Comparison of ENCODE assay signal across 9 cellular contexts in the genomic region with DNA sequence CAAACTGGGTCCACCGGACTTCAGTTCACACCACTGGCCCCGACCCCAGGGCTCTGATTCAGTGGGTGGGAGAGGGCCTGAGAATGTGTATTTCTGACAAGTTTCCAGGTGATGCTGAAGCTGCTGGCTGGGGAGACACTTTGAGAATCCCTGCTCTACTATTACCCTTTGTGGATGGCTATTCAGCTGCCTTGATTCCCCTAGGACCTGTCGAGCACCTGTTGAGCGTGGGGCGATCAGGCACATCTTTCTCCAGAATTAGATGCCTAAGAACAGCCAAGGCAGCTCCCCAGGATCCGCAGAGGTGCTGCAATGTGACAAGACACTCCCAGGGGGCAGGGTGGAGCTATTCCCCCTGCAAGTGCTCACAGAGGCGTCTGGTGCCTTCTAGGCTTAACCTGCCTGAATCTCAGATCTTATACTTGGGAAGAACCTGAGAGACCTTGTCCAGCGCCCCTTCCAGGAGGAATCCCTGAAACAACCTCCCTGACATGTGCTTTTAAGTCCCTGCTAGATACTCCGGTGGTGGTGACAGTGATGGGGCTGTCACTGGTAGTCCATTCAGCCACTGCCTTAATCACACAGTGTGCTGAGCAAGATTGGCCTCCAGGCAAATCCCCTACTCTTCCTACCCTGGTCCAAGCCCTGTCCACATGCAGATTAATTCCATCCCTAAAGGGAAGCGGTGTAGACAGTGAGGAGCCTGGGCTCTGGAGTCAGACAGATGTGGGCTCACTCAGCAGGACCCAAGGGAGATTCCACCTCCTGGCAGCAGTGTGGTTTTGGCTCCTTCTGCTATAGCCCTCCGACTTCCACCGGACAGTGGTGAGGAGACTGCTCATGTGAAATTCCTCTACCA. TPM values are rescaled to one million over a fixed set of nuclear protein-coding genes. Genes with fewer than 3 reads are reported as not detected.
DNase-seq lines count a peak whose midpoint lies in the region; ATAC-seq and TF ChIP-seq lines count a peak whose summit lies in the region.
"Had no signal": no experiment of that assay in that cellular context is flagged by ENCODE, and none has a peak within 500 bp of the region (broad histone marks: within the 10 kb centered on the region; RNA-seq: fewer than 3 reads in every experiment).

No MANE protein-coding gene starts in this region.

- H3K4me1 Mint-ChIP-seq in stimulated activated naive CD8-positive, alpha-beta T cell treated with anti-CD3 and anti-CD28 coated beads, Interleukin-15, amount 100 ng/mL, for 72 hours = peaks cover 19% of the 10 kb centered on the region

- H3K4me3 Mint-ChIP-seq in stimulated activated naive CD8-positive, alpha-beta T cell treated with anti-CD3 and anti-CD28 coated beads, Interleukin-15, amount 100 ng/mL, for 72 hours = no peak overlapping the region
- H3K4me3 Mint-ChIP-seq: activated naive CD8-positive, alpha-beta T cell had no signal

- no peak for ATAC-seq in stimulated activated naive CD8-positive, alpha-beta T cell treated with anti-CD3 and anti-CD28 coated beads, Interleukin-15, Interleukin-2, amounts not matched to agents 100 U/mL and 50 U/mL, for 24 hours
- no peak for ATAC-seq in stimulated activated naive CD8-positive, alpha-beta T cell treated with anti-CD3 and anti-CD28 coated beads, Interleukin-15, amount 100 ng/mL, for 72 hours
- ATAC-seq in HG02623 (IDR thresholded peaks at IDR 0.05; ENCODE audit: unreplicated experiment) = no peak
- no peak for ATAC-seq in activated naive CD4-positive, alpha-beta T cell treated with anti-CD3 and anti-CD28 coated beads, Interleukin-2, amount 50 U/mL, for 72 hours

- no peaks in the 10 kb centered on the region for H3K27me3 Mint-ChIP-seq in stimulated activated naive CD8-positive, alpha-beta T cell treated with anti-CD3 and anti-CD28 coated beads, Interleukin-15, amount 100 ng/mL, for 72 hours
- H3K27me3 Mint-ChIP-seq: activated naive CD8-positive, alpha-beta T cell had no signal

- H3K36me3 Mint-ChIP-seq in activated naive CD4-positive, alpha-beta T cell treated with anti-CD3 and anti-CD28 coated beads, Interleukin-2, amount 50 U/mL, for 72 hours = no peaks in the 10 kb centered on the region
- H3K36me3 Mint-ChIP-seq: activated naive CD8-positive, alpha-beta T cell had no signal

- DNase-seq in stimulated activated naive CD8-positive, alpha-beta T cell treated with anti-CD3 and anti-CD28 coated beads, Interleukin-15, Interleukin-2, amounts not matched to agents 100 U/mL and 50 U/mL, for 24 hours = peak; percentile 20
- DNase-seq in stimulated activated naive CD8-positive, alpha-beta T cell treated with anti-CD3 and anti-CD28 coated beads, Interleukin-15, amount 100 ng/mL, for 72 hours = no peak
- DNase-seq in NCI-H524 (lab: John Stamatoyannopoulos, UW) = peak; percentile 77 to 78
- DNase-seq in erythroblast (lab: John Stamatoyannopoulos, UW) = peak; percentile 22 to 35
- no peak for DNase-seq in epidermal melanocyte (ENCODE audit: insufficient read length, low spot score)
- no peak for DNase-seq in stimulated activated CD4-positive, alpha-beta T cell treated with anti-CD3 and anti-CD28 coated beads, Interleukin-2, amount 100 ng/mL, for 48 hours
- DNase-seq in activated naive CD4-positive, alpha-beta T cell treated with anti-CD3 and anti-CD28 coated beads, Interleukin-2, amount 50 U/mL, for 72 hours (ENCODE audit: low spot score in 2 of 2) = no peak

- no peak for TF ChIP-seq POLR2A in erythroblast (IDR thresholded peaks at IDR 0.05; ENCODE audit: low read length)

- H3K9me3 Mint-ChIP-seq in stimulated activated naive CD8-positive, alpha-beta T cell treated with anti-CD3 and anti-CD28 coated beads, Interleukin-15, amount 100 ng/mL, for 72 hours = no peaks in the 10 kb centered on the region
- no peaks in the 10 kb centered on the region for H3K9me3 Mint-ChIP-seq in activated naive CD4-positive, alpha-beta T cell treated with anti-CD3 and anti-CD28 coated beads, Interleukin-2, amount 50 U/mL, for 72 hours

- H3K27ac Mint-ChIP-seq in stimulated activated naive CD8-positive, alpha-beta T cell treated with anti-CD3 and anti-CD28 coated beads, Interleukin-15, amount 100 ng/mL, for 72 hours = no peak overlapping the region
- H3K27ac Mint-ChIP-seq in activated naive CD4-positive, alpha-beta T cell treated with anti-CD3 and anti-CD28 coated beads, Interleukin-2, amount 50 U/mL, for 72 hours = no peak overlapping the region
- H3K27ac Mint-ChIP-seq: activated naive CD8-positive, alpha-beta T cell had no signal

RNA-seq across cellular contexts. Expression of a gene that starts 43.4 kb away (rescaled TPM):
- 1 to 10 TPM in 1 of 2 donors, under 1 TPM in 1; 0.16 to 2.7 TPM for total RNA-seq in activated naive CD4-positive, alpha-beta T cell treated with anti-CD3 and anti-CD28 coated beads, Interleukin-2, amount 50 U/mL, for 72 hours

Comparison
In these comparisons a context has a peak if more than half of its experiments do, and no peak if none do; other contexts are left out.
1. DNase-seq: peak in stimulated activated naive CD8-positive, alpha-beta T cell treated with anti-CD3 and anti-CD28 coated beads, Interleukin-15, Interleukin-2, amounts not matched to agents 100 U/mL and 50 U/mL, for 24 hours (single experiment), NCI-H524 (2 of 2) and erythroblast (2 of 2); none in stimulated activated naive CD8-positive, alpha-beta T cell treated with anti-CD3 and anti-CD28 coated beads, Interleukin-15, amount 100 ng/mL, for 72 hours (0 of 2), epidermal melanocyte (single experiment), stimulated activated CD4-positive, alpha-beta T cell treated with anti-CD3 and anti-CD28 coated beads, Interleukin-2, amount 100 ng/mL, for 48 hours (0 of 2) and activated naive CD4-positive, alpha-beta T cell treated with anti-CD3 and anti-CD28 coated beads, Interleukin-2, amount 50 U/mL, for 72 hours (0 of 2).